ENCODE assay signal across 13 cellular contexts in genomic region chr17:44807817-44808155, GRCh38. TPM values are rescaled to one million over a fixed set of nuclear protein-coding genes. Genes with fewer than 3 reads are reported as not detected.
DNase-seq lines count a peak whose midpoint lies in the region; ATAC-seq and TF ChIP-seq lines count a peak whose summit lies in the region.
"Had no signal": no experiment of that assay in that cellular context is flagged by ENCODE, and none has a peak within 500 bp of the region (broad histone marks: within the 10 kb centered on the region; RNA-seq: fewer than 3 reads in every experiment).

No MANE protein-coding gene starts in this region.

- H3K36me3 Mint-ChIP-seq in glutamatergic neuron (ENCODE audit: unreplicated experiment), result no peaks in the 10 kb centered on the region

- peaks cover 7% of the 10 kb centered on the region for H3K27me3 Mint-ChIP-seq in glutamatergic neuron (ENCODE audit: unreplicated experiment)

- no peak overlapping the region for H3K27ac ChIP-seq in A673 (ENCODE audit: low read depth, low read length, poor library complexity, severe bottlenecking)

- H3K4me3 Mint-ChIP-seq in glutamatergic neuron (ENCODE audit: unreplicated experiment), result peak overlapping the region; percentile 77

- peak overlapping the region; percentile 67 for H3K27ac Mint-ChIP-seq in glutamatergic neuron (ENCODE audit: unreplicated experiment)

- H3K36me3 ChIP-seq in A673 (ENCODE audit: insufficient read depth, low read length, poor library complexity, severe bottlenecking), result peaks cover 15% of the 10 kb centered on the region

- intact Hi-C loops in A673 (cut with micrococcal nuclease; ENCODE audit: unreplicated experiment), result no loop called here

- H3K4me1 Mint-ChIP-seq in glutamatergic neuron (ENCODE audit: low read depth, unreplicated experiment), result peaks cover 33% of the 10 kb centered on the region

- no peak for TF ChIP-seq CTCF in A673 (conservative IDR thresholded peaks at IDR 0.05; ENCODE audit: low read depth, low read length)
- TF ChIP-seq CTCF in GM12865 (IDR thresholded peaks at IDR 0.05; ENCODE audit: insufficient read depth, low read depth, low read length, missing control alignments), result no peak
- TF ChIP-seq CTCF in glutamatergic neuron (IDR thresholded peaks at IDR 0.05; ENCODE audit: partially characterized antibody, unreplicated experiment), result no peak

- H3K4me3 ChIP-seq in A673 (ENCODE audit: low read depth, low read length, poor library complexity, severe bottlenecking), result no peak overlapping the region
- no peak overlapping the region for H3K4me3 ChIP-seq in GM12865 (ENCODE audit: low read depth, low read length)

- H3K9me3 ChIP-seq in A673 (ENCODE audit: low read depth, low read length, poor library complexity, severe bottlenecking), result no peaks in the 10 kb centered on the region

- DNase-seq in A673 (ENCODE audit: low spot score) (peak; percentile 6), GM12865 (ENCODE audit: low read depth) (peak; percentile 11), NCI-H82 (lab: John Stamatoyannopoulos, UW) (peak; percentile 97), glutamatergic neuron (peak; percentile 57), NCI-H1930 (lab: John Stamatoyannopoulos, UW) (no peak), DMS79 treated with DMSO at 0.1 percent for 48 hours (lab: John Stamatoyannopoulos, UW) (no peak)
- DNase-seq: activated CD4-positive, CD25-positive, alpha-beta regulatory T cell; activated gamma-delta T cell; stimulated activated CD4-positive, alpha-beta T cell treated with anti-CD3 and anti-CD28 coated beads, Interleukin-4, amount 100 ng/mL, for 4 hours had no signal

- H3K27me3 ChIP-seq in A673 (replicated peaks; ENCODE audit: insufficient read depth, low read depth, low read length, poor library complexity), result no peaks in the 10 kb centered on the region

- CTCF ChIA-PET in A673 (lab: Charles Lee), result no interaction called here

- H3K4me1 ChIP-seq in A673 (ENCODE audit: insufficient read depth, low read length, poor library complexity, severe bottlenecking), result no peaks in the 10 kb centered on the region

- no TSS peak for BruUV-seq in A673 (replicated peaks; lab: Mats Ljungman, UMichigan)

- POLR2A ChIA-PET in A673 (lab: Charles Lee; ENCODE audit: low non-redundant PET), result interaction anchor here (0.6 kb wide), 1 partner anchor 79 kb away, joined by 3 read pairs; no protein-coding TSS in a partner anchor

- peaks cover 9% of the 10 kb centered on the region for H3K9me3 Mint-ChIP-seq in glutamatergic neuron (ENCODE audit: unreplicated experiment)

- ATAC-seq in HG02759 (IDR thresholded peaks at IDR 0.05; ENCODE audit: unreplicated experiment), result no peak
- no peak for ATAC-seq in HG03159 (IDR thresholded peaks at IDR 0.05; ENCODE audit: unreplicated experiment)

RNA-seq across cellular contexts. Expression of gene GJC1, which starts 22.3 kb away (rescaled TPM):
- total RNA-seq in A673 (2021) (31.6 and 39.0 TPM in 2 replicates), glutamatergic neuron (ENCODE audit: unreplicated experiment) (60.9 TPM)
- total RNA-seq: HT-29 had no signal

RNA-seq across cellular contexts. Expression of gene HIGD1B, which starts 39.9 kb away (rescaled TPM):
- not detected in 2 replicates for total RNA-seq in A673 (2021)
- 1.1 TPM for total RNA-seq in glutamatergic neuron (ENCODE audit: unreplicated experiment)
- total RNA-seq: HT-29; T-helper 1 cell treated with Interleukin-12 subunit alpha and Interleukin-12 subunit beta and Interleukin-4 antibody, amounts not matched to agents 30 ng/mL and 1 ng/mL, for 36 hours had no signal

RNA-seq across cellular contexts. Expression of gene ADAM11, which starts 49.0 kb away (rescaled TPM):
- 0.17 and 0.59 TPM in 2 replicates for total RNA-seq in A673 (2021)
- total RNA-seq in glutamatergic neuron (ENCODE audit: unreplicated experiment), result 396 TPM

Comparison
In these comparisons a context has a peak if more than half of its experiments do, and no peak if none do; other contexts are left out.
1. DNase-seq: peak in A673 (single experiment), GM12865 (single experiment), NCI-H82 (single experiment) and glutamatergic neuron (single experiment); none in NCI-H1930 (0 of 2) and DMS79 treated with DMSO at 0.1 percent for 48 hours (single experiment).
2. RNA of gene ADAM11, which starts 49.0 kb away (total RNA-seq): 396 TPM in glutamatergic neuron (single experiment); 0.17 to 0.59 TPM in A673; every median in the first group is over 100 times any median in the second.